ENCODE assay signal across 8 cellular contexts in the genomic region with DNA sequence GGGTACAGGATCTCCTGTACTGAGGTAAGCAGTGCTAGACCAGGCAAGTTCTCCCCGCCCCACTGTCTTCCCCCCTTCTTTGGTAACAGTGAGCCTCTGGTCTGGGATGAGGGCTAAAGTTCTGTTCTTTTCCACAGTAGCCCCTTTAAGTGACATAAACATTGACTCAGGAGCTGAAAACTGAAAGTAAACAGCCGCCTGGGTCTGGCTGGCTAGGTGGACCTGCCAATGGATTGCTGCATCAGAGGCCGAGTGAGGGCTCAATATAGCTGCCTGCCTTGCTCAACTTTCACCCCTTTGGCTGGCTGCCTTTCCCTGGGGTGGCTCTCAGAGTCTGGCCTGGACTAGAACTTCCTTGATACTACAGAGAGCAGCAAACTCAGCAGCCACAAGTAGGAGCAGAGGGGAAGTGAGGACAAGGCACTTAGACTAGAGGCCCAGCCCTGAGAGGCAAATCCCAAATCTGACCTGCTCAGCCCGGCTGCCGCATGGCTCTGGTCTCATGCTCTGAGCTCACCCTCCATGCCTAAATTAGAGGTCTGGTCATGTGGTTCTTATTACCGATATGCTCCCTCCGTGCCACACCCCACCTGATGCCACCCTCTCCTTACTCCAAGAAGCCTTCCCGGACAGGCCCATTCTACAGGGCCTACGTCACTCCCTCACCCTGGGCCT. TPM values are rescaled to one million over a fixed set of nuclear protein-coding genes. Genes with fewer than 3 reads are reported as not detected.
DNase-seq lines count a peak whose midpoint lies in the region; ATAC-seq, FAIRE-seq and TF ChIP-seq lines count a peak whose summit lies in the region.

No MANE protein-coding gene starts in this region.

- H3K36me3 ChIP-seq in kidney (ENCODE audit: control insufficient read depth in 1 of 2, insufficient read depth in 2 of 2, low read length in 2 of 2) (peaks cover 0 to 6% of the 10 kb centered on the region in 2 donors), stomach smooth muscle (ENCODE audit: control insufficient read depth in 2 of 2, insufficient read depth in 2 of 2, low read length in 2 of 2) (peaks cover 0 to 7% of the 10 kb centered on the region in 2 donors)

- H3K4me1 ChIP-seq in kidney (ENCODE audit: control insufficient read depth in 1 of 2, insufficient read depth in 1 of 2, low read depth in 1 of 2, low read length in 2 of 2) (peaks cover 22% of the 10 kb centered on the region in 2 donors), stomach smooth muscle (ENCODE audit: control insufficient read depth, insufficient read depth, low read length) (peaks cover 34% of the 10 kb centered on the region)

- no peaks in the 10 kb centered on the region for H3K27me3 ChIP-seq in stomach smooth muscle (ENCODE audit: control insufficient read depth in 1 of 2, insufficient read depth in 2 of 2, low read length in 2 of 2)

- intact Hi-C loops in kidney (cut with DNase I), result no loop called here

- TF ChIP-seq CTCF in kidney (IDR thresholded peaks at IDR 0.05; ENCODE audit: borderline replicate concordance, extremely low read depth, insufficient read depth), result no peak

- no peak for ATAC-seq in GM18502 (IDR thresholded peaks at IDR 0.05; ENCODE audit: poor library complexity, unreplicated experiment)

- FAIRE-seq in kidney (lab: Jason Lieb, UNC), result peak; percentile 8

- H3K9ac ChIP-seq in kidney (ENCODE audit: low read length in 2 of 2), result peak overlapping the region; percentile 60 to 65
- peak overlapping the region; percentile 57 to 69 for H3K9ac ChIP-seq in stomach smooth muscle (ENCODE audit: low read length in 2 of 2)

- H3K9me3 ChIP-seq in kidney (ENCODE audit: control insufficient read depth in 1 of 2, low read length in 2 of 2) (no peaks in the 10 kb centered on the region), stomach smooth muscle (ENCODE audit: control insufficient read depth in 2 of 2, low read length in 2 of 2) (no peaks in the 10 kb centered on the region)

- peak; percentile 96 for DNase-seq in HT-29 (ENCODE audit: low spot score)
- DNase-seq in anterior cingulate cortex (lab: John Stamatoyannopoulos, UW), result peak in 51 of 58 donors; percentile 8 to 84 (median 46)
- DNase-seq in kidney, result peak; percentile 94
- DNase-seq in NCI-H446 (lab: John Stamatoyannopoulos, UW), result no peak
- no peak for DNase-seq in iPS-NIHi11 (ENCODE audit: low spot score)
- DNase-seq in activated CD4-positive, alpha-beta T cell treated with anti-CD3 and anti-CD28 coated beads for 4 hours, result no peak

- H3K27ac ChIP-seq in kidney (ENCODE audit: low read depth in 2 of 2, low read length in 2 of 2) (peak overlapping the region; percentile 86 to 94), stomach smooth muscle (ENCODE audit: low read length) (peak overlapping the region; percentile 95)

- H3K4me3 ChIP-seq in kidney (ENCODE audit: low read length in 2 of 2), result no peak overlapping the region
- H3K4me3 ChIP-seq in stomach smooth muscle (ENCODE audit: low read length in 2 of 2), result peak overlapping the region; percentile 5 to 29

RNA-seq across cellular contexts. Expression of a gene that starts 9.6 kb away (rescaled TPM):
- total RNA-seq in HT-29 (2014; rRNA removed; shearing (Covaris generic)), result 0.64 and 0.76 TPM in 2 replicates
- total RNA-seq in kidney, result 4.0 TPM
- polyA plus RNA-seq in kidney (ENCODE audit: insufficient read depth, low read depth, low replicate concordance), result 0.28 TPM

RNA-seq across cellular contexts. Expression of a gene that starts 35.8 kb away (rescaled TPM):
- total RNA-seq in HT-29 (2014; rRNA removed; shearing (Covaris generic)), result 76.8 and 89.4 TPM in 2 replicates
- 104 TPM for total RNA-seq in kidney
- 36.4 TPM for polyA plus RNA-seq in kidney (ENCODE audit: insufficient read depth, low read depth, low replicate concordance)

Comparison
In these comparisons a context has a peak if more than half of its experiments do, and no peak if none do; other contexts are left out.
1. DNase-seq: peak in HT-29 (single experiment), anterior cingulate cortex (51 of 58) and kidney (single experiment); none in NCI-H446 (0 of 2), iPS-NIHi11 (single experiment) and activated CD4-positive, alpha-beta T cell treated with anti-CD3 and anti-CD28 coated beads for 4 hours (0 of 2).
2. H3K4me3 ChIP-seq: peak in stomach smooth muscle (2 of 2); none in kidney (0 of 2).